In genomic region chr21:17440955-17441354, GRCh38 we compare ENCODE assay signal across 29 cellular contexts.
DNase-seq lines count a peak whose midpoint lies in the region; ATAC-seq and TF ChIP-seq lines count a peak whose summit lies in the region.
"Had no signal": no experiment of that assay in that cellular context is flagged by ENCODE, and none has a peak within 500 bp of the region (broad histone marks: within the 10 kb centered on the region; RNA-seq: fewer than 3 reads in every experiment).

No MANE protein-coding gene starts in this region.

- no peaks in the 10 kb centered on the region for H3K9me2 ChIP-seq in OCI-LY7 (ENCODE audit: insufficient read depth, low read length)

- peak overlapping the region; percentile 28; the same call in 1 of the 2 replicates for H2AFZ ChIP-seq in OCI-LY7 (ENCODE audit: low read length)
- H2AFZ ChIP-seq in osteoblast (ENCODE audit: low read length) = no peak overlapping the region

- no peaks in the 10 kb centered on the region for H4K20me1 ChIP-seq in OCI-LY7 (ENCODE audit: insufficient read depth, low read length)
- H4K20me1 ChIP-seq in osteoblast (ENCODE audit: insufficient read depth, low read length) = no peaks in the 10 kb centered on the region

- CTCF ChIA-PET in OCI-LY7 (lab: Charles Lee; ENCODE audit: unreplicated experiment) = no interaction called here

- WGBS in esophagus squamous epithelium, 2 donors = 26 to 32% methylated on average over 3 of the region's 3 CpGs

- H3K4me2 ChIP-seq in OCI-LY7 (ENCODE audit: low read length) (no peak overlapping the region), osteoblast (ENCODE audit: insufficient read depth, low read length) (no peak overlapping the region)
- H3K4me2 ChIP-seq: smooth muscle cell had no signal

- H3K27ac ChIP-seq in 22Rv1 (peak overlapping the region; percentile 37; the same call in 1 of the 2 replicates), OCI-LY7 (ENCODE audit: low read depth, low read length, poor library complexity, severe bottlenecking) (no peak overlapping the region), esophagus squamous epithelium (peak overlapping the region in 3 of 4 donors; percentile 38 to 72 (median 55)), osteoblast (ENCODE audit: low read depth, low read length) (no peak overlapping the region), gastrocnemius medialis (no peak overlapping the region), left ventricle myocardium inferior (replicated peaks) (no peak overlapping the region)
- H3K27ac ChIP-seq: cardiac muscle cell, coronary artery, lower lobe of right lung, SJSA1, thyroid gland had no signal

- no peak overlapping the region for H3K4me3 ChIP-seq in OCI-LY7 (ENCODE audit: low read depth, low read length, poor library complexity, severe bottlenecking)
- H3K4me3 ChIP-seq in esophagus squamous epithelium = no peak overlapping the region
- no peak overlapping the region for H3K4me3 ChIP-seq in osteoblast (ENCODE audit: insufficient read depth, low read length)
- H3K4me3 ChIP-seq in gastrocnemius medialis = no peak overlapping the region
- H3K4me3 ChIP-seq in left ventricle myocardium inferior = no peak overlapping the region
- H3K4me3 ChIP-seq: cardiac muscle cell, coronary artery, lower lobe of right lung, SJSA1, smooth muscle cell, thyroid gland had no signal

- DNase-seq in OCI-LY7 (ENCODE audit: low spot score) (no peak), esophagus squamous epithelium (lab: John Stamatoyannopoulos, UW) (no peak), osteoblast (ENCODE audit: insufficient read length, low spot score, missing footprints) (peak; percentile 66), gastrocnemius medialis (no peak), left ventricle myocardium inferior (no peak)
- DNase-seq in activated CD4-positive, alpha-beta T cell treated with anti-CD3 and anti-CD28 coated beads, Interleukin-2, amount 10 ng/mL, durations not matched to agents 24 days and 14 days = no peak
- DNase-seq: activated CD4-positive, alpha-beta T cell treated with anti-CD3 and anti-CD28 coated beads for 4 hours; activated CD8-positive, alpha-beta memory T cell treated with anti-CD3 and anti-CD28 coated beads for 24 hours; activated gamma-delta T cell; activated naive CD8-positive, alpha-beta T cell treated with anti-CD3 and anti-CD28 coated beads for 36 hours; AML-193; aorta; CD4-positive, alpha-beta T cell; effector memory CD4-positive, alpha-beta T cell; glutamatergic neuron; H9; naive thymus-derived CD8-positive, alpha-beta T cell; NCI-H1417 treated with DMSO at 0.1 percent for 48 hours; stimulated activated CD4-positive, alpha-beta T cell treated with anti-CD3 and anti-CD28 coated beads, Interleukin-1b, Interleukin-23, amount 100 ng/mL, for 48 hours; stimulated activated naive CD8-positive, alpha-beta T cell treated with anti-CD3 and anti-CD28 coated beads, Interleukin-15, Interleukin-2, amounts not matched to agents 100 U/mL and 50 U/mL, for 24 hours; T-helper 9 cell had no signal

- no peaks in the 10 kb centered on the region for H3K4me1 Mint-ChIP-seq in activated CD4-positive, alpha-beta T cell treated with anti-CD3 and anti-CD28 coated beads, Interleukin-2, amount 10 ng/mL, durations not matched to agents 24 days and 14 days
- H3K4me1 Mint-ChIP-seq: activated naive CD8-positive, alpha-beta T cell treated with anti-CD3 and anti-CD28 coated beads for 36 hours; naive thymus-derived CD8-positive, alpha-beta T cell had no signal

- no peaks in the 10 kb centered on the region for H3K79me2 ChIP-seq in OCI-LY7 (ENCODE audit: insufficient read depth, low read depth, low read length)
- no peaks in the 10 kb centered on the region for H3K79me2 ChIP-seq in osteoblast (ENCODE audit: insufficient read depth, low read length)

- H3K36me3 Mint-ChIP-seq in activated CD4-positive, alpha-beta T cell treated with anti-CD3 and anti-CD28 coated beads, Interleukin-2, amount 10 ng/mL, durations not matched to agents 24 days and 14 days (ENCODE audit: low read depth) = no peaks in the 10 kb centered on the region
- H3K36me3 Mint-ChIP-seq: activated naive CD8-positive, alpha-beta T cell treated with anti-CD3 and anti-CD28 coated beads for 36 hours; naive thymus-derived CD8-positive, alpha-beta T cell had no signal

- no peak overlapping the region for H3K27ac Mint-ChIP-seq in activated CD4-positive, alpha-beta T cell treated with anti-CD3 and anti-CD28 coated beads, Interleukin-2, amount 10 ng/mL, durations not matched to agents 24 days and 14 days
- H3K27ac Mint-ChIP-seq: activated naive CD8-positive, alpha-beta T cell treated with anti-CD3 and anti-CD28 coated beads for 36 hours; CD4-positive, alpha-beta T cell; H9; naive thymus-derived CD8-positive, alpha-beta T cell had no signal

- no peak overlapping the region for H3K4me3 Mint-ChIP-seq in activated CD4-positive, alpha-beta T cell treated with anti-CD3 and anti-CD28 coated beads, Interleukin-2, amount 10 ng/mL, durations not matched to agents 24 days and 14 days
- H3K4me3 Mint-ChIP-seq: activated naive CD8-positive, alpha-beta T cell treated with anti-CD3 and anti-CD28 coated beads for 36 hours; CD4-positive, alpha-beta T cell; H9; naive thymus-derived CD8-positive, alpha-beta T cell had no signal

- POLR2A ChIA-PET in OCI-LY7 (lab: Charles Lee) = interaction anchor here (0.7 to 2.0 kb wide), 9 partner anchors 8 to 61 kb away, joined by 3 to 5 read pairs (median 4); no protein-coding TSS in a partner anchor

- in situ Hi-C loops in gastrocnemius medialis (cut with MboI; ENCODE audit: low sequenced_read_pairs in 4 of 4) = no loop called here

- intact Hi-C loops in OCI-LY7 (cut with micrococcal nuclease; ENCODE audit: unreplicated experiment) = no loop called here
- intact Hi-C loops in esophagus squamous epithelium (cut with DNase I) = no loop called here
- intact Hi-C loops in gastrocnemius medialis (cut with DNase I; ENCODE audit: low total_unique reads) = no loop called here
- intact Hi-C loops in activated CD4-positive, alpha-beta T cell treated with anti-CD3 and anti-CD28 coated beads, Interleukin-2, amount 10 ng/mL, durations not matched to agents 24 days and 14 days (cut with micrococcal nuclease) = no loop called here
- intact Hi-C loops in left ventricle myocardium inferior (cut with micrococcal nuclease) = no loop called here

- no peaks in the 10 kb centered on the region for H3K9me3 Mint-ChIP-seq in activated CD4-positive, alpha-beta T cell treated with anti-CD3 and anti-CD28 coated beads, Interleukin-2, amount 10 ng/mL, durations not matched to agents 24 days and 14 days
- H3K9me3 Mint-ChIP-seq: activated naive CD8-positive, alpha-beta T cell treated with anti-CD3 and anti-CD28 coated beads for 36 hours; CD4-positive, alpha-beta T cell; H9; naive thymus-derived CD8-positive, alpha-beta T cell had no signal

- H3K4me1 ChIP-seq in OCI-LY7 (ENCODE audit: insufficient read depth, low read length, poor library complexity, severe bottlenecking) (peaks cover 26% of the 10 kb centered on the region), esophagus squamous epithelium (peaks cover 5 to 76% (median 10%) of the 10 kb centered on the region in 3 donors), osteoblast (ENCODE audit: insufficient read depth, low read length) (no peaks in the 10 kb centered on the region), gastrocnemius medialis (peaks cover 5% of the 10 kb centered on the region in 2 donors), left ventricle myocardium inferior (peaks cover 2% of the 10 kb centered on the region)
- H3K4me1 ChIP-seq: SJSA1 had no signal

- H3K9me3 ChIP-seq in OCI-LY7 (ENCODE audit: low read length) (no peaks in the 10 kb centered on the region), esophagus squamous epithelium (no peaks in the 10 kb centered on the region), osteoblast (ENCODE audit: low read depth, low read length) (no peaks in the 10 kb centered on the region), gastrocnemius medialis (no peaks in the 10 kb centered on the region), left ventricle myocardium inferior (replicated peaks) (no peaks in the 10 kb centered on the region)
- H3K9me3 ChIP-seq: lower lobe of right lung, SJSA1, thyroid gland had no signal

- H3K27me3 ChIP-seq in esophagus squamous epithelium = no peaks in the 10 kb centered on the region
- peaks cover 7% of the 10 kb centered on the region for H3K27me3 ChIP-seq in osteoblast (ENCODE audit: insufficient read depth, low read length)
- H3K27me3 ChIP-seq in gastrocnemius medialis = no peaks in the 10 kb centered on the region
- H3K27me3 ChIP-seq in left ventricle myocardium inferior (ENCODE audit: low read depth) = peaks cover 3% of the 10 kb centered on the region
- H3K27me3 ChIP-seq: cardiac muscle cell, SJSA1, thyroid gland had no signal

- H3K27me3 Mint-ChIP-seq in activated CD4-positive, alpha-beta T cell treated with anti-CD3 and anti-CD28 coated beads, Interleukin-2, amount 10 ng/mL, durations not matched to agents 24 days and 14 days = peaks cover 8% of the 10 kb centered on the region

- BruUV-seq in OCI-LY7 (replicated peaks; lab: Mats Ljungman, UMichigan) = no TSS peak

- no peak for ATAC-seq in HG03139 (IDR thresholded peaks at IDR 0.05; ENCODE audit: unreplicated experiment)
- ATAC-seq in gastrocnemius medialis = no peak
- ATAC-seq: naive thymus-derived CD8-positive, alpha-beta T cell; stimulated activated naive CD8-positive, alpha-beta T cell treated with anti-CD3 and anti-CD28 coated beads, Interleukin-15, Interleukin-2, amounts not matched to agents 100 U/mL and 50 U/mL, for 24 hours had no signal

- H3K36me3 ChIP-seq in OCI-LY7 (ENCODE audit: insufficient read depth, low read length) = no peaks in the 10 kb centered on the region
- H3K36me3 ChIP-seq in esophagus squamous epithelium = no peaks in the 10 kb centered on the region
- no peaks in the 10 kb centered on the region for H3K36me3 ChIP-seq in osteoblast (ENCODE audit: insufficient read depth, low read length)
- no peaks in the 10 kb centered on the region for H3K36me3 ChIP-seq in gastrocnemius medialis
- no peaks in the 10 kb centered on the region for H3K36me3 ChIP-seq in left ventricle myocardium inferior
- H3K36me3 ChIP-seq: cardiac muscle cell, lower lobe of right lung, SJSA1, thyroid gland had no signal

- TF ChIP-seq POLR2A in esophagus squamous epithelium (IDR thresholded peaks at IDR 0.05) = no peak
- TF ChIP-seq POLR2A in gastrocnemius medialis (IDR thresholded peaks at IDR 0.05) = no peak

- no peak for TF ChIP-seq CTCF in 22Rv1 (IDR thresholded peaks at IDR 0.05)
- TF ChIP-seq CTCF in OCI-LY7 (conservative IDR thresholded peaks at IDR 0.05; ENCODE audit: low read length) = no peak
- no peak for TF ChIP-seq CTCF in esophagus squamous epithelium (IDR thresholded peaks at IDR 0.05)
- no peak for TF ChIP-seq CTCF in osteoblast (IDR thresholded peaks at IDR 0.05; ENCODE audit: extremely low read depth, low read depth, low read length)
- no peak for TF ChIP-seq CTCF in gastrocnemius medialis (IDR thresholded peaks at IDR 0.05 in 4 of 5, conservative IDR thresholded peaks at IDR 0.05 in 1 of 5)
- TF ChIP-seq CTCF in left ventricle myocardium inferior (IDR thresholded peaks at IDR 0.05; ENCODE audit: borderline replicate concordance) = no peak

Comparison
In these comparisons a context has a peak if more than half of its experiments do, and no peak if none do; other contexts are left out.
1. H3K27ac ChIP-seq: peak in 22Rv1 (single experiment) and esophagus squamous epithelium (3 of 4); none in OCI-LY7 (single experiment), osteoblast (single experiment), gastrocnemius medialis (0 of 4) and left ventricle myocardium inferior (single experiment).